Comparison of ENCODE assay signal across 1 cellular context in genomic region chr6:89281779-89282246, GRCh38.
TF ChIP-seq lines count a peak whose summit lies in the region.

No MANE protein-coding gene starts in this region.

TF ChIP-seq in HEK293, 187 proteins besides CTCF, POLR2A, EP300 and RAD21 (continued from another document):
- TF ChIP-seq, protein P1, sequence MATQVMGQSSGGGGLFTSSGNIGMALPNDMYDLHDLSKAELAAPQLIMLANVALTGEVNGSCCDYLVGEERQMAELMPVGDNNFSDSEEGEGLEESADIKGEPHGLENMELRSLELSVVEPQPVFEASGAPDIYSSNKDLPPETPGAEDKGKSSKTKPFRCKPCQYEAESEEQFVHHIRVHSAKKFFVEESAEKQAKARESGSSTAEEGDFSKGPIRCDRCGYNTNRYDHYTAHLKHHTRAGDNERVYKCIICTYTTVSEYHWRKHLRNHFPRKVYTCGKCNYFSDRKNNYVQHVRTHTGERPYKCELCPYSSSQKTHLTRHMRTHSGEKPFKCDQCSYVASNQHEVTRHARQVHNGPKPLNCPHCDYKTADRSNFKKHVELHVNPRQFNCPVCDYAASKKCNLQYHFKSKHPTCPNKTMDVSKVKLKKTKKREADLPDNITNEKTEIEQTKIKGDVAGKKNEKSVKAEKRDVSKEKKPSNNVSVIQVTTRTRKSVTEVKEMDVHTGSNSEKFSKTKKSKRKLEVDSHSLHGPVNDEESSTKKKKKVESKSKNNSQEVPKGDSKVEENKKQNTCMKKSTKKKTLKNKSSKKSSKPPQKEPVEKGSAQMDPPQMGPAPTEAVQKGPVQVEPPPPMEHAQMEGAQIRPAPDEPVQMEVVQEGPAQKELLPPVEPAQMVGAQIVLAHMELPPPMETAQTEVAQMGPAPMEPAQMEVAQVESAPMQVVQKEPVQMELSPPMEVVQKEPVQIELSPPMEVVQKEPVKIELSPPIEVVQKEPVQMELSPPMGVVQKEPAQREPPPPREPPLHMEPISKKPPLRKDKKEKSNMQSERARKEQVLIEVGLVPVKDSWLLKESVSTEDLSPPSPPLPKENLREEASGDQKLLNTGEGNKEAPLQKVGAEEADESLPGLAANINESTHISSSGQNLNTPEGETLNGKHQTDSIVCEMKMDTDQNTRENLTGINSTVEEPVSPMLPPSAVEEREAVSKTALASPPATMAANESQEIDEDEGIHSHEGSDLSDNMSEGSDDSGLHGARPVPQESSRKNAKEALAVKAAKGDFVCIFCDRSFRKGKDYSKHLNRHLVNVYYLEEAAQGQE (tag by site-specific recombination; IDR thresholded peaks at IDR 0.05) = peak; percentile 85
- TF ChIP-seq ZNF366 (tag by site-specific recombination; conservative IDR thresholded peaks at IDR 0.05) = peak; percentile 57
- no peak for TF ChIP-seq ZNF214 (tag by site-specific recombination; IDR thresholded peaks at IDR 0.05; ENCODE audit: borderline replicate concordance)
- TF ChIP-seq ZSCAN4 (tag by site-specific recombination; IDR thresholded peaks at IDR 0.05) = peak; percentile 84
- peak; percentile 55 for TF ChIP-seq ZNF654 (tag by site-specific recombination; IDR thresholded peaks at IDR 0.05; ENCODE audit: low read depth)
- TF ChIP-seq ZNF785 (tag by site-specific recombination; IDR thresholded peaks at IDR 0.05) = 0 out of 2 replicates have a peak, but pooled peaks have one; percentile 37
- TF ChIP-seq SALL2 (tag by site-specific recombination; IDR thresholded peaks at IDR 0.05; ENCODE audit: borderline replicate concordance) = peak; percentile 24; the same call in 1 of the 2 replicates
- no peak for TF ChIP-seq ZBTB10 (tag by site-specific recombination; IDR thresholded peaks at IDR 0.05)
- TF ChIP-seq ZNF324 (tag by site-specific recombination; IDR thresholded peaks at IDR 0.05) = no peak
- TF ChIP-seq ZBTB21 (tag by site-specific recombination; IDR thresholded peaks at IDR 0.05) = no peak
